In the genomic region with DNA sequence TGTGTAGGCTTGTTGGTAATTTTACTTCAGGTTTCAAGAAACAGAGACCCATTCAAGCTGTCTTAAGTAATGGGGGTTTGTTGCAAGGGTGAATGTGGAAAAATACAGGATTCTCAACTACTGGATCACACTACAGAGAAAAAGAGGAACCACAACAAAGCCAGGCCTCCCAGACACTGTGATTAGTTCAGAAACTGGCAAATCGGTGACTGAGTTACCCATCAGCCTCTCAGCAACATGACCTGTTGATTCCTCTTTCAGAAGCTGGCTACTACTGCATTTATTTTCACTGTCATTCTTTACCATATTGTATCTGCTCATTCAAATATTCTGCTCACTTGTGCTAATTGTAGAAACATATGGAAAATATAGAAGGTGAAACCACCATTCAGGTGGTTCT, we compare ENCODE assay signal across 2 cellular contexts.
A peak's percentile ranks its signal among the peaks of the same experiment; 100 is the strongest.
TF ChIP-seq lines count a peak whose summit lies in the region.

No MANE protein-coding gene starts in this region.

TF ChIP-seq in HEK293, 187 proteins besides CTCF, POLR2A, EP300 and RAD21:
- TF ChIP-seq, protein P1, sequence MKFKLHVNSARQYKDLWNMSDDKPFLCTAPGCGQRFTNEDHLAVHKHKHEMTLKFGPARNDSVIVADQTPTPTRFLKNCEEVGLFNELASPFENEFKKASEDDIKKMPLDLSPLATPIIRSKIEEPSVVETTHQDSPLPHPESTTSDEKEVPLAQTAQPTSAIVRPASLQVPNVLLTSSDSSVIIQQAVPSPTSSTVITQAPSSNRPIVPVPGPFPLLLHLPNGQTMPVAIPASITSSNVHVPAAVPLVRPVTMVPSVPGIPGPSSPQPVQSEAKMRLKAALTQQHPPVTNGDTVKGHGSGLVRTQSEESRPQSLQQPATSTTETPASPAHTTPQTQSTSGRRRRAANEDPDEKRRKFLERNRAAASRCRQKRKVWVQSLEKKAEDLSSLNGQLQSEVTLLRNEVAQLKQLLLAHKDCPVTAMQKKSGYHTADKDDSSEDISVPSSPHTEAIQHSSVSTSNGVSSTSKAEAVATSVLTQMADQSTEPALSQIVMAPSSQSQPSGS (tag by site-specific recombination; IDR thresholded peaks at IDR 0.05; ENCODE audit: low read depth) = no peak
- TF ChIP-seq, protein P2, sequence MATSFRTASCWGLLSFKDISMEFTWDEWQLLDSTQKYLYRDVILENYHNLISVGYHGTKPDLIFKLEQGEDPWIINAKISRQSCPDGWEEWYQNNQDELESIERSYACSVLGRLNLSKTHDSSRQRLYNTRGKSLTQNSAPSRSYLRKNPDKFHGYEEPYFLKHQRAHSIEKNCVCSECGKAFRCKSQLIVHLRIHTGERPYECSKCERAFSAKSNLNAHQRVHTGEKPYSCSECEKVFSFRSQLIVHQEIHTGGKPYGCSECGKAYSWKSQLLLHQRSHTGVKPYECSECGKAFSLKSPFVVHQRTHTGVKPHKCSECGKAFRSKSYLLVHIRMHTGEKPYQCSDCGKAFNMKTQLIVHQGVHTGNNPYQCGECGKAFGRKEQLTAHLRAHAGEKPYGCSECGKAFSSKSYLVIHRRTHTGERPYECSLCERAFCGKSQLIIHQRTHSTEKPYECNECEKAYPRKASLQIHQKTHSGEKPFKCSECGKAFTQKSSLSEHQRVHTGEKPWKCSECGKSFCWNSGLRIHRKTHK (tag by site-specific recombination; IDR thresholded peaks at IDR 0.05) = no peak
- TF ChIP-seq, protein P3, sequence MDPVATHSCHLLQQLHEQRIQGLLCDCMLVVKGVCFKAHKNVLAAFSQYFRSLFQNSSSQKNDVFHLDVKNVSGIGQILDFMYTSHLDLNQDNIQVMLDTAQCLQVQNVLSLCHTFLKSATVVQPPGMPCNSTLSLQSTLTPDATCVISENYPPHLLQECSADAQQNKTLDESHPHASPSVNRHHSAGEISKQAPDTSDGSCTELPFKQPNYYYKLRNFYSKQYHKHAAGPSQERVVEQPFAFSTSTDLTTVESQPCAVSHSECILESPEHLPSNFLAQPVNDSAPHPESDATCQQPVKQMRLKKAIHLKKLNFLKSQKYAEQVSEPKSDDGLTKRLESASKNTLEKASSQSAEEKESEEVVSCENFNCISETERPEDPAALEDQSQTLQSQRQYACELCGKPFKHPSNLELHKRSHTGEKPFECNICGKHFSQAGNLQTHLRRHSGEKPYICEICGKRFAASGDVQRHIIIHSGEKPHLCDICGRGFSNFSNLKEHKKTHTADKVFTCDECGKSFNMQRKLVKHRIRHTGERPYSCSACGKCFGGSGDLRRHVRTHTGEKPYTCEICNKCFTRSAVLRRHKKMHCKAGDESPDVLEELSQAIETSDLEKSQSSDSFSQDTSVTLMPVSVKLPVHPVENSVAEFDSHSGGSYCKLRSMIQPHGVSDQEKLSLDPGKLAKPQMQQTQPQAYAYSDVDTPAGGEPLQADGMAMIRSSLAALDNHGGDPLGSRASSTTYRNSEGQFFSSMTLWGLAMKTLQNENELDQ (tag by site-specific recombination; IDR thresholded peaks at IDR 0.05; ENCODE audit: low read depth) = no peak
- TF ChIP-seq SCRT2 (tag by site-specific recombination; IDR thresholded peaks at IDR 0.05) (peak; percentile 52), ZBTB21 (tag by site-specific recombination; IDR thresholded peaks at IDR 0.05) (no peak), ZNF658 (tag by site-specific recombination; IDR thresholded peaks at IDR 0.05) (no peak), ZNF596 (tag by site-specific recombination; IDR thresholded peaks at IDR 0.05) (no peak)
- TF ChIP-seq, protein P4, sequence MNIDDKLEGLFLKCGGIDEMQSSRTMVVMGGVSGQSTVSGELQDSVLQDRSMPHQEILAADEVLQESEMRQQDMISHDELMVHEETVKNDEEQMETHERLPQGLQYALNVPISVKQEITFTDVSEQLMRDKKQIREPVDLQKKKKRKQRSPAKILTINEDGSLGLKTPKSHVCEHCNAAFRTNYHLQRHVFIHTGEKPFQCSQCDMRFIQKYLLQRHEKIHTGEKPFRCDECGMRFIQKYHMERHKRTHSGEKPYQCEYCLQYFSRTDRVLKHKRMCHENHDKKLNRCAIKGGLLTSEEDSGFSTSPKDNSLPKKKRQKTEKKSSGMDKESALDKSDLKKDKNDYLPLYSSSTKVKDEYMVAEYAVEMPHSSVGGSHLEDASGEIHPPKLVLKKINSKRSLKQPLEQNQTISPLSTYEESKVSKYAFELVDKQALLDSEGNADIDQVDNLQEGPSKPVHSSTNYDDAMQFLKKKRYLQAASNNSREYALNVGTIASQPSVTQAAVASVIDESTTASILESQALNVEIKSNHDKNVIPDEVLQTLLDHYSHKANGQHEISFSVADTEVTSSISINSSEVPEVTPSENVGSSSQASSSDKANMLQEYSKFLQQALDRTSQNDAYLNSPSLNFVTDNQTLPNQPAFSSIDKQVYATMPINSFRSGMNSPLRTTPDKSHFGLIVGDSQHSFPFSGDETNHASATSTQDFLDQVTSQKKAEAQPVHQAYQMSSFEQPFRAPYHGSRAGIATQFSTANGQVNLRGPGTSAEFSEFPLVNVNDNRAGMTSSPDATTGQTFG (tag by site-specific recombination; IDR thresholded peaks at IDR 0.05; ENCODE audit: borderline replicate concordance) = no peak

TF ChIP-seq in GM12878, 131 proteins besides CTCF, POLR2A, EP300 and RAD21:
- TF ChIP-seq DPF2 (IDR thresholded peaks at IDR 0.05) (no peak), SPI1 (IDR thresholded peaks at IDR 0.05; ENCODE audit: borderline replicate concordance, insufficient read depth, low read depth, low read length) (peak; percentile 53), ZBED1 (IDR thresholded peaks at IDR 0.05; ENCODE audit: borderline replicate concordance) (no peak), SUZ12 (IDR thresholded peaks at IDR 0.05; ENCODE audit: unreplicated experiment) (no peak), MEF2B (IDR thresholded peaks at IDR 0.05; ENCODE audit: partially characterized antibody, poor library complexity, severe bottlenecking) (no peak), IKZF1 (conservative IDR thresholded peaks at IDR 0.05) (0 out of 2 replicates have a peak, but pooled peaks have one; percentile 22), SMAD1 (IDR thresholded peaks at IDR 0.05; ENCODE audit: low read depth, partially characterized antibody) (no peak), ESRRA (IDR thresholded peaks at IDR 0.05; ENCODE audit: low read length) (no peak), PML (IDR thresholded peaks at IDR 0.05; ENCODE audit: low read length) (no peak), HDGF (IDR thresholded peaks at IDR 0.05) (no peak), SRF (IDR thresholded peaks at IDR 0.05; ENCODE audit: low read depth in 2 of 2, low read length in 2 of 2) (no peak), STAT3 (IDR thresholded peaks at IDR 0.05; ENCODE audit: low read depth, low read length) (no peak), SIN3A (IDR thresholded peaks at IDR 0.05; ENCODE audit: low read depth, low read length) (no peak), FOXK2 (IDR thresholded peaks at IDR 0.05) (no peak), BHLHE40 (IDR thresholded peaks at IDR 0.05; ENCODE audit: borderline replicate concordance in 1 of 2, low read depth in 2 of 2, low read length in 1 of 2) (no peak), CHD2 (IDR thresholded peaks at IDR 0.05; ENCODE audit: borderline replicate concordance, low read depth, low read length) (no peak), CHD1 (IDR thresholded peaks at IDR 0.05; ENCODE audit: low read depth, low read length) (no peak)
- TF ChIP-seq, protein P5, sequence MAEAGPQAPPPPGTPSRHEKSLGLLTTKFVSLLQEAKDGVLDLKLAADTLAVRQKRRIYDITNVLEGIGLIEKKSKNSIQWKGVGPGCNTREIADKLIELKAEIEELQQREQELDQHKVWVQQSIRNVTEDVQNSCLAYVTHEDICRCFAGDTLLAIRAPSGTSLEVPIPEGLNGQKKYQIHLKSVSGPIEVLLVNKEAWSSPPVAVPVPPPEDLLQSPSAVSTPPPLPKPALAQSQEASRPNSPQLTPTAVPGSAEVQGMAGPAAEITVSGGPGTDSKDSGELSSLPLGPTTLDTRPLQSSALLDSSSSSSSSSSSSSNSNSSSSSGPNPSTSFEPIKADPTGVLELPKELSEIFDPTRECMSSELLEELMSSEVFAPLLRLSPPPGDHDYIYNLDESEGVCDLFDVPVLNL (IDR thresholded peaks at IDR 0.05; ENCODE audit: low read depth, low read length) = no peak
- TF ChIP-seq, protein P6, sequence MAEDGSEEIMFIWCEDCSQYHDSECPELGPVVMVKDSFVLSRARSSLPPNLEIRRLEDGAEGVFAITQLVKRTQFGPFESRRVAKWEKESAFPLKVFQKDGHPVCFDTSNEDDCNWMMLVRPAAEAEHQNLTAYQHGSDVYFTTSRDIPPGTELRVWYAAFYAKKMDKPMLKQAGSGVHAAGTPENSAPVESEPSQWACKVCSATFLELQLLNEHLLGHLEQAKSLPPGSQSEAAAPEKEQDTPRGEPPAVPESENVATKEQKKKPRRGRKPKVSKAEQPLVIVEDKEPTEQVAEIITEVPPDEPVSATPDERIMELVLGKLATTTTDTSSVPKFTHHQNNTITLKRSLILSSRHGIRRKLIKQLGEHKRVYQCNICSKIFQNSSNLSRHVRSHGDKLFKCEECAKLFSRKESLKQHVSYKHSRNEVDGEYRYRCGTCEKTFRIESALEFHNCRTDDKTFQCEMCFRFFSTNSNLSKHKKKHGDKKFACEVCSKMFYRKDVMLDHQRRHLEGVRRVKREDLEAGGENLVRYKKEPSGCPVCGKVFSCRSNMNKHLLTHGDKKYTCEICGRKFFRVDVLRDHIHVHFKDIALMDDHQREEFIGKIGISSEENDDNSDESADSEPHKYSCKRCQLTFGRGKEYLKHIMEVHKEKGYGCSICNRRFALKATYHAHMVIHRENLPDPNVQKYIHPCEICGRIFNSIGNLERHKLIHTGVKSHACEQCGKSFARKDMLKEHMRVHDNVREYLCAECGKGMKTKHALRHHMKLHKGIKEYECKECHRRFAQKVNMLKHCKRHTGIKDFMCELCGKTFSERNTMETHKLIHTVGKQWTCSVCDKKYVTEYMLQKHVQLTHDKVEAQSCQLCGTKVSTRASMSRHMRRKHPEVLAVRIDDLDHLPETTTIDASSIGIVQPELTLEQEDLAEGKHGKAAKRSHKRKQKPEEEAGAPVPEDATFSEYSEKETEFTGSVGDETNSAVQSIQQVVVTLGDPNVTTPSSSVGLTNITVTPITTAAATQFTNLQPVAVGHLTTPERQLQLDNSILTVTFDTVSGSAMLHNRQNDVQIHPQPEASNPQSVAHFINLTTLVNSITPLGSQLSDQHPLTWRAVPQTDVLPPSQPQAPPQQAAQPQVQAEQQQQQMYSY (CRISPR knock-in tag; IDR thresholded peaks at IDR 0.05) = no peak
- TF ChIP-seq, protein P7, sequence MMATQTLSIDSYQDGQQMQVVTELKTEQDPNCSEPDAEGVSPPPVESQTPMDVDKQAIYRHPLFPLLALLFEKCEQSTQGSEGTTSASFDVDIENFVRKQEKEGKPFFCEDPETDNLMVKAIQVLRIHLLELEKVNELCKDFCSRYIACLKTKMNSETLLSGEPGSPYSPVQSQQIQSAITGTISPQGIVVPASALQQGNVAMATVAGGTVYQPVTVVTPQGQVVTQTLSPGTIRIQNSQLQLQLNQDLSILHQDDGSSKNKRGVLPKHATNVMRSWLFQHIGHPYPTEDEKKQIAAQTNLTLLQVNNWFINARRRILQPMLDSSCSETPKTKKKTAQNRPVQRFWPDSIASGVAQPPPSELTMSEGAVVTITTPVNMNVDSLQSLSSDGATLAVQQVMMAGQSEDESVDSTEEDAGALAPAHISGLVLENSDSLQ (IDR thresholded peaks at IDR 0.05) = peak; percentile 74
- TF ChIP-seq, protein P8, sequence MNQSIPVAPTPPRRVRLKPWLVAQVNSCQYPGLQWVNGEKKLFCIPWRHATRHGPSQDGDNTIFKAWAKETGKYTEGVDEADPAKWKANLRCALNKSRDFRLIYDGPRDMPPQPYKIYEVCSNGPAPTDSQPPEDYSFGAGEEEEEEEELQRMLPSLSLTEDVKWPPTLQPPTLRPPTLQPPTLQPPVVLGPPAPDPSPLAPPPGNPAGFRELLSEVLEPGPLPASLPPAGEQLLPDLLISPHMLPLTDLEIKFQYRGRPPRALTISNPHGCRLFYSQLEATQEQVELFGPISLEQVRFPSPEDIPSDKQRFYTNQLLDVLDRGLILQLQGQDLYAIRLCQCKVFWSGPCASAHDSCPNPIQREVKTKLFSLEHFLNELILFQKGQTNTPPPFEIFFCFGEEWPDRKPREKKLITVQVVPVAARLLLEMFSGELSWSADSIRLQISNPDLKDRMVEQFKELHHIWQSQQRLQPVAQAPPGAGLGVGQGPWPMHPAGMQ (IDR thresholded peaks at IDR 0.05; ENCODE audit: borderline replicate concordance) = no peak
- TF ChIP-seq, protein P9, sequence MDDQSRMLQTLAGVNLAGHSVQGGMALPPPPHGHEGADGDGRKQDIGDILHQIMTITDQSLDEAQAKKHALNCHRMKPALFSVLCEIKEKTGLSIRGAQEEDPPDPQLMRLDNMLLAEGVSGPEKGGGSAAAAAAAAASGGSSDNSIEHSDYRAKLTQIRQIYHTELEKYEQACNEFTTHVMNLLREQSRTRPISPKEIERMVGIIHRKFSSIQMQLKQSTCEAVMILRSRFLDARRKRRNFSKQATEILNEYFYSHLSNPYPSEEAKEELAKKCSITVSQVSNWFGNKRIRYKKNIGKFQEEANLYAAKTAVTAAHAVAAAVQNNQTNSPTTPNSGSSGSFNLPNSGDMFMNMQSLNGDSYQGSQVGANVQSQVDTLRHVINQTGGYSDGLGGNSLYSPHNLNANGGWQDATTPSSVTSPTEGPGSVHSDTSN (IDR thresholded peaks at IDR 0.05; ENCODE audit: insufficient replicate concordance, low read depth, low read length) = peak; percentile 18
TF ChIP-seq in GM12878: peak in this region for 4.
